In the genomic region with DNA sequence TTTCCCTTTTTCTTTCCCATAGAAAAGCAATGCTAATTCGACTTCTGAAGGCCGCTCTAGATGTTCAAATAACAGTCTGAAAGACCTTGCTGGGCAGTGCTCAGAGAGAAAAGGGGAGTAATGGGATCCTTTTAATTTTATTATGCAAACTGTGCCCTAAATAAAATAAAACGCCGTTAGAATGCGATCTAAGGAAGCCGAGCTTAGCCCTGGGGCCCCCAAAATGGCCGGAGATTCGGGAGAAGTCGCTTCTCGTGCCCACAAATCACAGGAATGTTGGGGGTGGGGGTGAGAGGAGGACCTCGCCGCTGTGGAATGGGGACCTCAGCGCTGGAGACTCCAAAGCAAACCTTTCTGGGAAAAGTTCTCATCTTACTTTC, we compare ENCODE assay signal across 1 cellular context.
TF ChIP-seq lines count a peak whose summit lies in the region.

No MANE protein-coding gene starts in this region.

TF ChIP-seq in SK-N-SH, 30 proteins besides CTCF, POLR2A, EP300 and RAD21 (continued from another document):
- TF ChIP-seq, protein P1, sequence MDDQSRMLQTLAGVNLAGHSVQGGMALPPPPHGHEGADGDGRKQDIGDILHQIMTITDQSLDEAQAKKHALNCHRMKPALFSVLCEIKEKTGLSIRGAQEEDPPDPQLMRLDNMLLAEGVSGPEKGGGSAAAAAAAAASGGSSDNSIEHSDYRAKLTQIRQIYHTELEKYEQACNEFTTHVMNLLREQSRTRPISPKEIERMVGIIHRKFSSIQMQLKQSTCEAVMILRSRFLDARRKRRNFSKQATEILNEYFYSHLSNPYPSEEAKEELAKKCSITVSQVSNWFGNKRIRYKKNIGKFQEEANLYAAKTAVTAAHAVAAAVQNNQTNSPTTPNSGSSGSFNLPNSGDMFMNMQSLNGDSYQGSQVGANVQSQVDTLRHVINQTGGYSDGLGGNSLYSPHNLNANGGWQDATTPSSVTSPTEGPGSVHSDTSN (IDR thresholded peaks at IDR 0.05): no peak
- no peak for TF ChIP-seq CHD2 (IDR thresholded peaks at IDR 0.05; ENCODE audit: low read length, partially characterized antibody)
- no peak for TF ChIP-seq EZH2phosphoT487 (IDR thresholded peaks at IDR 0.05; ENCODE audit: borderline replicate concordance, low read depth)
- TF ChIP-seq FOSL2 (IDR thresholded peaks at IDR 0.05; ENCODE audit: borderline replicate concordance, low read depth): no peak
